Comparison of ENCODE assay signal across 15 cellular contexts in the genomic region with DNA sequence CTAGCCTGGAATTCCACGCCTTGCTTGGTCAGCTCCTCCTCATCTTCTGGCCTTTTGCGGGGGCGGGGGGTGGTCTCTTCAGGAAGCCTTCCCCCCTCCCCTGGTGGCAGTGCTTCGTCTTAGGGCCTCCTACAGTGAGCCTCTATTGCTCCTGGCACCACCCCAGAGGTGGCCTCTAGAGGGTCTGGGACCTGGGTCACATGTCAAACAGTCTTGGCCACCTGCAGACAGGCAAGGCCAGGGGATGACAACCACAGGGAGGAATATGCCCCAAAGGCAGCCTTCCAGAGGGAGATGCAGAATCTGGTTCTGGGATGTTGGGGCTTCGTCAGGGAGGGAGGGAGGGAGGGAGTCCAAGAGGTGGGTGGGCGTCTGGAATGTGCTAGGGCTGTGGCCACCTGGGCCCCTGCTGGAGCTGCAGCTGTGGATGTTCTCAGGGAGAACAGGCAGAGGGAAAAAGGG. TPM values are rescaled to one million over a fixed set of nuclear protein-coding genes. Genes with fewer than 3 reads are reported as not detected.
DNase-seq lines count a peak whose midpoint lies in the region; ATAC-seq, FAIRE-seq and TF ChIP-seq lines count a peak whose summit lies in the region.
"Had no signal": no experiment of that assay in that cellular context is flagged by ENCODE, and none has a peak within 500 bp of the region (broad histone marks: within the 10 kb centered on the region; RNA-seq: fewer than 3 reads in every experiment).

No MANE protein-coding gene starts in this region.

- TF ChIP-seq RAD21 in K562 (CRISPR knock-in tag; conservative IDR thresholded peaks at IDR 0.05 in 1 of 2, IDR thresholded peaks at IDR 0.05 in 1 of 2), result no peak

- no peak overlapping the region for H3K9ac ChIP-seq in K562 (ENCODE audit: insufficient read depth in 1 of 2, low read depth in 2 of 2, low read length in 2 of 2)

- H3K9me1 ChIP-seq in K562 (ENCODE audit: control insufficient read depth, insufficient read depth, low read length), result no peaks in the 10 kb centered on the region

- H3K4me1 Mint-ChIP-seq in naive thymus-derived CD4-positive, alpha-beta T cell, result peaks cover 8 to 36% (median 29%) of the 10 kb centered on the region in 7 donors

- H3K4me1 ChIP-seq in HEK293 (ENCODE audit: control insufficient read depth, insufficient read depth, low read length) (no peaks in the 10 kb centered on the region), K562 (replicated peaks in 1 of 2; ENCODE audit: control insufficient read depth in 2 of 2, insufficient read depth in 2 of 2, low read length in 2 of 2) (no peaks in the 10 kb centered on the region; a peak in 1 of 5 replicates), spleen (no peaks in the 10 kb centered on the region)
- H3K4me1 ChIP-seq in naive thymus-derived CD4-positive, alpha-beta T cell (ENCODE audit: control insufficient read depth in 2 of 2, insufficient read depth in 2 of 2, low read length in 2 of 2), result peaks cover 11 to 18% of the 10 kb centered on the region in 2 donors

- H3K79me2 ChIP-seq in K562 (ENCODE audit: control insufficient read depth, insufficient read depth, low read length), result no peaks in the 10 kb centered on the region

- TF ChIP-seq CTCF in HEK293 (tag by site-specific recombination; IDR thresholded peaks at IDR 0.05) (no peak), K562 (IDR thresholded peaks at IDR 0.05 in 2 of 3, conservative IDR thresholded peaks at IDR 0.05 in 1 of 3; ENCODE audit: insufficient read depth in 2 of 3, low read depth in 1 of 3, low read length in 3 of 3) (no peak), spleen (IDR thresholded peaks at IDR 0.05 in 8 of 11, conservative IDR thresholded peaks at IDR 0.05 in 3 of 11) (no peak)

- no peak for ATAC-seq in K562
- no peak for ATAC-seq in naive thymus-derived CD4-positive, alpha-beta T cell
- ATAC-seq in HG02870 (IDR thresholded peaks at IDR 0.05; ENCODE audit: unreplicated experiment), result no peak

- H3K36me3 ChIP-seq in HEK293 (ENCODE audit: control insufficient read depth in 2 of 2, insufficient read depth in 1 of 2, low read length in 2 of 2) (no peaks in the 10 kb centered on the region), K562 (ENCODE audit: control insufficient read depth, insufficient read depth, low read length) (no peaks in the 10 kb centered on the region), spleen (no peaks in the 10 kb centered on the region)
- no peaks in the 10 kb centered on the region for H3K36me3 ChIP-seq in naive thymus-derived CD4-positive, alpha-beta T cell (ENCODE audit: control insufficient read depth in 2 of 3, insufficient read depth in 3 of 3, low read length in 3 of 3)

- no peak for TF ChIP-seq EP300 in K562 (IDR thresholded peaks at IDR 0.05; ENCODE audit: low read length)

- H3K9me3 Mint-ChIP-seq in naive thymus-derived CD4-positive, alpha-beta T cell, result no peaks in the 10 kb centered on the region
- H3K9me3 Mint-ChIP-seq: CD4-positive, alpha-beta T cell had no signal

- H3K36me3 Mint-ChIP-seq in naive thymus-derived CD4-positive, alpha-beta T cell, result no peaks in the 10 kb centered on the region

- POLR2A ChIA-PET in HEK293 (lab: Yijun Ruan, JAX) (no interaction called here), K562 (lab: Yijun Ruan, JAX) (interaction anchor here (0.7 kb wide), 1 partner anchor 18 kb away, joined by 3 read pairs; no protein-coding TSS in a partner anchor)
- POLR2A ChIA-PET in naive thymus-derived CD4-positive, alpha-beta T cell (lab: Charles Lee), result interaction anchor here (0.7 to 2.0 kb wide), 4 partner anchors 9 to 113 kb away, joined by 3 to 12 read pairs (median 4); no protein-coding TSS in a partner anchor

- H3K9me3 ChIP-seq in HEK293 (ENCODE audit: control insufficient read depth, insufficient read depth, low read depth, low read length) (no peaks in the 10 kb centered on the region), K562 (replicated peaks; ENCODE audit: control insufficient read depth, insufficient read depth, low read depth, low read length) (no peaks in the 10 kb centered on the region), spleen (no peaks in the 10 kb centered on the region)
- H3K9me3 ChIP-seq in naive thymus-derived CD4-positive, alpha-beta T cell (ENCODE audit: control insufficient read depth in 2 of 3, low read length in 3 of 3), result no peaks in the 10 kb centered on the region

- H3K4me2 ChIP-seq in K562 (ENCODE audit: insufficient read depth, low read length), result no peak overlapping the region

- CTCF ChIA-PET in HEK293 (lab: Yijun Ruan, JAX) (interaction anchor here (0.6 to 3.2 kb wide), 5 partner anchors 9 to 112 kb away, joined by 4 to 9 read pairs (median 8); no protein-coding TSS in a partner anchor), K562 (lab: Yijun Ruan, JAX; ENCODE audit: low intra/inter-chr PET ratio) (interaction anchor here (0.6 kb wide), 1 partner anchor 18 kb away, joined by 3 read pairs; no protein-coding TSS in a partner anchor)
- CTCF ChIA-PET in naive thymus-derived CD4-positive, alpha-beta T cell (lab: Charles Lee), result interaction anchor here (0.9 to 4.7 kb wide), 12 partner anchors 9 to 123 kb away, joined by 3 to 76 read pairs (median 6); no protein-coding TSS in a partner anchor

- H3K27ac ChIP-seq in HEK293 (ENCODE audit: extremely low read depth, low read depth, low read length), result no peak overlapping the region
- H3K27ac ChIP-seq in K562 (ENCODE audit: extremely low read depth, low read depth, low read length), result no peak overlapping the region
- no peak overlapping the region for H3K27ac ChIP-seq in naive thymus-derived CD4-positive, alpha-beta T cell (ENCODE audit: low read depth, low read length)
- H3K27ac ChIP-seq in spleen, result no peak overlapping the region

- DNase-seq in K562 (ENCODE audit: extremely low read depth in 1 of 4, low spot score in 3 of 4), result no peak
- no peak for DNase-seq in naive thymus-derived CD4-positive, alpha-beta T cell
- peak; percentile 38 for DNase-seq in spleen
- no peak for DNase-seq in effector CD4-positive, alpha-beta T cell
- DNase-seq in NK-92 (lab: John Stamatoyannopoulos, UW; ENCODE audit: unreplicated experiment), result no peak
- DNase-seq: C1 segment of cervical spinal cord; Calu3; CD4-positive, alpha-beta T cell; DMS 273 treated with DMSO at 0.1 percent for 48 hours; HCEC 1CT had no signal

- intact Hi-C loops in K562 (cut with micrococcal nuclease) (loop anchor here (10.0 kb wide), 1 partner anchor 107 kb away; no protein-coding TSS in a partner anchor), spleen (cut with DNase I; ENCODE audit: low total_unique reads) (loop anchor here (5.0 kb wide), 1 partner anchor 115 kb away; no protein-coding TSS in a partner anchor)
- intact Hi-C loops in naive thymus-derived CD4-positive, alpha-beta T cell (cut with micrococcal nuclease), result loop anchor here in 1 of 2 donors (2.0 kb wide), 1 partner anchor 123 kb away; no protein-coding TSS in a partner anchor

- WGBS in K562 (ENCODE audit: insufficient coverage, low coverage, missing lambda C conversion rate), result 8% methylated on average over 4 of the region's 6 CpGs
- WGBS in spleen, 5 donors, result 64 to 78% (median 76%) methylated on average over 6 of the region's 6 CpGs

- BruUV-seq in K562 (replicated peaks; lab: Mats Ljungman, UMichigan), result no TSS peak

- no peak overlapping the region for H2AFZ ChIP-seq in K562 (ENCODE audit: low read depth, low read length)

- H3K4me3 Mint-ChIP-seq in naive thymus-derived CD4-positive, alpha-beta T cell, result peak overlapping the region in 1 of 10 donors; percentile 60
- H3K4me3 Mint-ChIP-seq: B cell; CD4-positive, alpha-beta T cell had no signal

- H3K27ac Mint-ChIP-seq in naive thymus-derived CD4-positive, alpha-beta T cell, result peak overlapping the region in 5 of 9 donors; percentile 14 to 73 (median 42)
- H3K27ac Mint-ChIP-seq: B cell; CD4-positive, alpha-beta T cell had no signal

- H3K4me3 ChIP-seq in HEK293 (ENCODE audit: low read depth, low read length) (no peak overlapping the region), K562 (no peak overlapping the region), spleen (no peak overlapping the region)
- H3K4me3 ChIP-seq in naive thymus-derived CD4-positive, alpha-beta T cell (ENCODE audit: low read length), result no peak overlapping the region

- no peaks in the 10 kb centered on the region for H4K20me1 ChIP-seq in K562 (replicated peaks; ENCODE audit: control insufficient read depth, insufficient read depth, low read length)

- H3K27me3 Mint-ChIP-seq in naive thymus-derived CD4-positive, alpha-beta T cell, result peaks cover 0 to 28% (median 0%) of the 10 kb centered on the region in 5 donors
- H3K27me3 Mint-ChIP-seq: B cell; CD4-positive, alpha-beta T cell had no signal

- FAIRE-seq in K562 (lab: Jason Lieb, UNC), result no peak
- FAIRE-seq: A204.1 had no signal

- TF ChIP-seq POLR2A in K562 (conservative IDR thresholded peaks at IDR 0.05) (no peak), spleen (IDR thresholded peaks at IDR 0.05) (no peak)

- in situ Hi-C loops in K562 (cut with MboI), result no loop called here

- H3K27me3 ChIP-seq in K562 (ENCODE audit: control insufficient read depth in 2 of 2, insufficient read depth in 2 of 2, low read length in 2 of 2), result peaks cover 10 to 52% of the 10 kb centered on the region in 2 experiments; a peak in 2 of 5 replicates
- no peaks in the 10 kb centered on the region for H3K27me3 ChIP-seq in naive thymus-derived CD4-positive, alpha-beta T cell (ENCODE audit: control insufficient read depth in 2 of 2, insufficient read depth in 2 of 2, low read length in 2 of 2)
- H3K27me3 ChIP-seq in spleen (replicated peaks in 1 of 7), result no peaks in the 10 kb centered on the region

RNA-seq across cellular contexts. Expression of gene SMPD3, which starts 50.6 kb away (rescaled TPM):
- 1.3 TPM in 2 replicates for total RNA-seq in K562 (2011; cell fraction: chromatin; rRNA removed; ENCODE audit: low replicate concordance)
- 1.0 and 1.4 TPM in 2 replicates for total RNA-seq in K562 (2011; cell fraction: nucleolus; rRNA removed)
- total RNA-seq in K562 (2011; cell fraction: nucleoplasm; rRNA removed), result 0.81 and 1.8 TPM in 2 replicates
- total RNA-seq in K562 (2014; rRNA removed), result 0.64 and 1.2 TPM in 2 replicates
- total RNA-seq in K562 (2014; rRNA removed; fragmentation: Illumina TruSeq; extraction: Trizol), result 0.11 TPM in 1 of 2 replicates, not detected in the other
- total RNA-seq in K562 (2015; rRNA removed; fragmentation: Illumina TruSeq; extraction: Trizol), result 0.23 and 0.72 TPM in 2 replicates
- total RNA-seq in K562 (2021), result 0.94 and 1.2 TPM in 2 replicates
- polyA plus RNA-seq in K562 (2011; rRNA removed), result 0.12 and 0.18 TPM in 2 replicates
- 0.07 and 0.33 TPM in 2 replicates for polyA plus RNA-seq in K562 (2011; cell fraction: cytosol; rRNA removed)
- 0.50 and 0.63 TPM in 2 replicates for polyA plus RNA-seq in K562 (2011; cell fraction: nucleus; rRNA removed)
- 0.94 and 3.7 TPM in 2 replicates for polyA plus RNA-seq in K562 (2012)
- 0.12 and 1.00 TPM in 2 replicates for polyA plus RNA-seq in K562 (2014; fragmentation: Illumina TruSeq; extraction: Trizol)
- polyA plus RNA-seq in K562 (2014; fragmentation: Nextera tagmentation; extraction: Ambion mirVana), result under 1 TPM; 0.03 to 0.08 TPM
- polyA plus RNA-seq in K562 (2014; rRNA removed), result 0.19 and 0.42 TPM in 2 replicates
- polyA minus RNA-seq in K562 (2011; rRNA and poly(A)+ RNA removed), result not detected in 2 replicates
- 0.19 TPM in 1 of 2 replicates, not detected in the other for polyA minus RNA-seq in K562 (2011; cell fraction: cytosol; rRNA and poly(A)+ RNA removed)
- polyA minus RNA-seq in K562 (2011; cell fraction: nucleus; rRNA and poly(A)+ RNA removed), result 0.40 TPM in 1 of 2 replicates, not detected in the other
- 1 to 10 TPM in 3 of 5 experiments, under 1 TPM in 2; 0.57 to 6.1 (median 1.8) TPM for total RNA-seq in naive thymus-derived CD4-positive, alpha-beta T cell
- polyA plus RNA-seq in naive thymus-derived CD4-positive, alpha-beta T cell, result 1 to 10 TPM in 1 of 2 donors, under 1 TPM in 1; 0.32 to 1.8 TPM
- 1 to 10 TPM in 6 of 7 donors, under 1 TPM in 1; 0.66 to 6.5 (median 2.9) TPM for total RNA-seq in spleen
- 1 to 10 TPM in 2 of 3 donors, under 1 TPM in 1; 0.86 to 1.4 (median 1.3) TPM for polyA plus RNA-seq in spleen
- total RNA-seq: H4 had no signal
